24 cellular contexts compared by ENCODE assay signal in genomic region chr17:59863607-59864006, GRCh38.
"Had no signal": no experiment of that assay in that cellular context is flagged by ENCODE, and none has a peak within 500 bp of the region (broad histone marks: within the 10 kb centered on the region; RNA-seq: fewer than 3 reads in every experiment).

No MANE protein-coding gene starts in this region.

- H3K27ac Mint-ChIP-seq: activated naive CD4-positive, alpha-beta T cell treated with anti-CD3 and anti-CD28 coated beads, Interleukin-2, amount 50 U/mL, for 24 hours; activated naive CD8-positive, alpha-beta T cell treated with anti-CD3 and anti-CD28 coated beads, Interleukin-2, amount 50 U/mL, for 24 hours; activated T-helper 2 cell treated with anti-CD3 and anti-CD28 coated beads, Interferon-gamma antibody, Interleukin-2, Interleukin-4, amounts not matched to agents 10 μg/mL and 5 μg/mL and 100 μg/mL, durations not matched to agents 14 hours and 24 hours and 36 hours; natural killer cell treated with Interleukin-12 subunit alpha and Interleukin-12 subunit beta and Interleukin-15 and Interleukin-18, amount 100 ng/mL, for 72 hours; stimulated activated naive B cell treated with anti-CD40 and anti-IgM and Interleukin-4, amounts not matched to agents 10 μg/mL and 1 μg/mL and 100 μg/mL, for 72 hours; WTC11 had no signal

- H3K9me3 Mint-ChIP-seq: activated CD4-positive, alpha-beta memory T cell treated with anti-CD3 and anti-CD28 coated beads, Interleukin-2, amount 10 ng/mL, durations not matched to agents 7 days and 5 days; activated CD4-positive, alpha-beta T cell treated with anti-CD3 and anti-CD28 coated beads, Interleukin-2, amount 10 ng/mL, durations not matched to agents 7 days and 5 days; activated naive CD4-positive, alpha-beta T cell treated with anti-CD3 and anti-CD28 coated beads, Interleukin-2, amount 50 U/mL, for 24 hours; activated naive CD8-positive, alpha-beta T cell treated with anti-CD3 and anti-CD28 coated beads, Interleukin-2, amount 50 U/mL, for 24 hours; activated T-helper 2 cell treated with anti-CD3 and anti-CD28 coated beads, Interferon-gamma antibody, Interleukin-2, Interleukin-4, amounts not matched to agents 10 μg/mL and 5 μg/mL and 100 μg/mL, durations not matched to agents 14 hours and 24 hours and 36 hours; natural killer cell treated with Interleukin-12 subunit alpha and Interleukin-12 subunit beta and Interleukin-15 and Interleukin-18, amount 100 ng/mL, for 72 hours; stimulated activated naive B cell treated with anti-CD40 and anti-IgM and Interleukin-4, amounts not matched to agents 10 μg/mL and 1 μg/mL and 100 μg/mL, for 72 hours; WTC11 had no signal

- H3K27me3 Mint-ChIP-seq: activated CD4-positive, alpha-beta memory T cell treated with anti-CD3 and anti-CD28 coated beads, Interleukin-2, amount 10 ng/mL, durations not matched to agents 7 days and 5 days; activated CD4-positive, alpha-beta T cell treated with anti-CD3 and anti-CD28 coated beads, Interleukin-2, amount 10 ng/mL, durations not matched to agents 7 days and 5 days; activated naive CD4-positive, alpha-beta T cell treated with anti-CD3 and anti-CD28 coated beads, Interleukin-2, amount 50 U/mL, for 24 hours; activated naive CD8-positive, alpha-beta T cell treated with anti-CD3 and anti-CD28 coated beads, Interleukin-2, amount 50 U/mL, for 24 hours; natural killer cell treated with Interleukin-12 subunit alpha and Interleukin-12 subunit beta and Interleukin-15 and Interleukin-18, amount 100 ng/mL, for 72 hours; stimulated activated naive B cell treated with anti-CD40 and anti-IgM and Interleukin-4, amounts not matched to agents 10 μg/mL and 1 μg/mL and 100 μg/mL, for 72 hours had no signal

- ATAC-seq: activated naive CD8-positive, alpha-beta T cell treated with anti-CD3 and anti-CD28 coated beads, Interleukin-2, amount 50 U/mL, for 24 hours; gastroesophageal sphincter; lower lobe of right lung; natural killer cell treated with Interleukin-12 subunit alpha and Interleukin-12 subunit beta and Interleukin-15 and Interleukin-18, amount 100 ng/mL, for 72 hours; right lobe of liver; stimulated activated naive B cell treated with anti-CD40 and anti-IgM and Interleukin-4, amounts not matched to agents 10 μg/mL and 1 μg/mL and 100 μg/mL, for 72 hours; WTC11 had no signal

- H3K36me3 Mint-ChIP-seq: natural killer cell treated with Interleukin-12 subunit alpha and Interleukin-12 subunit beta and Interleukin-15 and Interleukin-18, amount 100 ng/mL, for 72 hours had no signal

- H3K27ac ChIP-seq: breast epithelium, esophagus muscularis mucosa, gastroesophageal sphincter, lower lobe of right lung, right lobe of liver, skin epidermis, tibial nerve had no signal

- H3K4me1 ChIP-seq: breast epithelium, gastroesophageal sphincter, right lobe of liver had no signal

- H3K4me1 Mint-ChIP-seq: stimulated activated naive B cell treated with anti-CD40 and anti-IgM and Interleukin-4, amounts not matched to agents 10 μg/mL and 1 μg/mL and 100 μg/mL, for 72 hours; WTC11 had no signal

- DNase-seq: activated CD4-positive, alpha-beta memory T cell treated with anti-CD3 and anti-CD28 coated beads, Interleukin-2, amount 10 ng/mL, durations not matched to agents 7 days and 5 days; activated CD4-positive, alpha-beta T cell treated with anti-CD3 and anti-CD28 coated beads for 1 hour; activated CD4-positive, alpha-beta T cell treated with anti-CD3 and anti-CD28 coated beads, Interleukin-2, amount 10 ng/mL, durations not matched to agents 7 days and 5 days; activated CD8-positive, alpha-beta memory T cell treated with anti-CD3 and anti-CD28 coated beads, Interleukin-2, amount 50 U/mL, for 48 hours; activated naive CD8-positive, alpha-beta T cell treated with anti-CD3 and anti-CD28 coated beads, Interleukin-2, amount 50 U/mL, for 24 hours; activated T-cell treated with anti-CD3 and anti-CD28 coated beads, Interleukin-2, amount 50 U/mL, for 48 hours; dermis blood vessel endothelial cell; effector CD4-positive, alpha-beta T cell; hippocampal formation; kidney; lower lobe of right lung; mesendoderm; right lobe of liver; stimulated activated naive B cell treated with anti-CD40 and anti-IgM and Interleukin-4, amounts not matched to agents 10 μg/mL and 1 μg/mL and 100 μg/mL, for 72 hours; T-helper 2 cell had no signal

- H3K4me3 ChIP-seq: breast epithelium, esophagus muscularis mucosa, gastroesophageal sphincter, lower lobe of right lung, right lobe of liver, skin epidermis, tibial nerve had no signal

- H3K36me3 ChIP-seq: breast epithelium had no signal

- H3K9me3 ChIP-seq: breast epithelium, esophagus muscularis mucosa, gastroesophageal sphincter, lower lobe of right lung, right lobe of liver had no signal

- H3K27me3 ChIP-seq: breast epithelium, esophagus muscularis mucosa, gastroesophageal sphincter, right lobe of liver, tibial nerve had no signal

- H3K4me3 Mint-ChIP-seq: activated CD4-positive, alpha-beta memory T cell treated with anti-CD3 and anti-CD28 coated beads, Interleukin-2, amount 10 ng/mL, durations not matched to agents 7 days and 5 days; activated CD4-positive, alpha-beta T cell treated with anti-CD3 and anti-CD28 coated beads, Interleukin-2, amount 10 ng/mL, durations not matched to agents 7 days and 5 days; activated naive CD4-positive, alpha-beta T cell treated with anti-CD3 and anti-CD28 coated beads, Interleukin-2, amount 50 U/mL, for 24 hours; activated naive CD8-positive, alpha-beta T cell treated with anti-CD3 and anti-CD28 coated beads, Interleukin-2, amount 50 U/mL, for 24 hours; natural killer cell treated with Interleukin-12 subunit alpha and Interleukin-12 subunit beta and Interleukin-15 and Interleukin-18, amount 100 ng/mL, for 72 hours; stimulated activated naive B cell treated with anti-CD40 and anti-IgM and Interleukin-4, amounts not matched to agents 10 μg/mL and 1 μg/mL and 100 μg/mL, for 72 hours; WTC11 had no signal
